Comparison of ENCODE assay signal across 1 cellular context in genomic region chr2:176269319-176270099, GRCh38.
TF ChIP-seq lines count a peak whose summit lies in the region.

TSS of gene MTX2 (plus strand) at chr2:176269442. CDS start at chr2:176269630, 188 bp downstream.

TF ChIP-seq in HepG2, 621 proteins besides CTCF, POLR2A, EP300 and RAD21 (continued from another document and continues in another):
- peak; percentile 83; the same call in 1 of the 2 replicates for TF ChIP-seq ZBTB49 (CRISPR knock-in tag; IDR thresholded peaks at IDR 0.05; ENCODE audit: borderline replicate concordance)
- TF ChIP-seq RORA (CRISPR knock-in tag; IDR thresholded peaks at IDR 0.05) = peak; percentile 47; the same call in 1 of the 2 replicates
- no peak for TF ChIP-seq CCAR2 (optimal IDR thresholded peaks at IDR 0.05; ENCODE audit: low read depth, low read length)
- TF ChIP-seq IKZF4 (CRISPR knock-in tag; IDR thresholded peaks at IDR 0.05; ENCODE audit: borderline replicate concordance, low read depth, not compliant biosample characterization) = peak; percentile 46
- peak; percentile 93 for TF ChIP-seq HNF1B (CRISPR knock-in tag; IDR thresholded peaks at IDR 0.05)
- peak; percentile 95; the same call in 1 of the 2 replicates for TF ChIP-seq KLF13 (CRISPR knock-in tag; IDR thresholded peaks at IDR 0.05)
- no peak; the same call in 1 of the 2 replicates for TF ChIP-seq ZFP37 (CRISPR knock-in tag; IDR thresholded peaks at IDR 0.05; ENCODE audit: borderline replicate concordance)
- TF ChIP-seq ZFP82 (CRISPR knock-in tag; IDR thresholded peaks at IDR 0.05; ENCODE audit: borderline replicate concordance) = no peak
- no peak for TF ChIP-seq ZFAT (CRISPR knock-in tag; conservative IDR thresholded peaks at IDR 0.05)
- no peak for TF ChIP-seq ZNF34 (CRISPR knock-in tag; IDR thresholded peaks at IDR 0.05; ENCODE audit: borderline replicate concordance)
- peak; percentile 88; the same call in 1 of the 2 replicates for TF ChIP-seq ZNF552 (CRISPR knock-in tag; IDR thresholded peaks at IDR 0.05; ENCODE audit: borderline replicate concordance)
- TF ChIP-seq HDAC6 (IDR thresholded peaks at IDR 0.05; ENCODE audit: low read depth, low read length) = no peak
- peak; percentile 92; the same call in 1 of the 2 replicates for TF ChIP-seq MTERF4 (CRISPR knock-in tag; IDR thresholded peaks at IDR 0.05)
- 0 out of 2 replicates have a peak, but pooled peaks have one; percentile 71 for TF ChIP-seq HOXA9 (CRISPR knock-in tag; IDR thresholded peaks at IDR 0.05; ENCODE audit: borderline replicate concordance)
- TF ChIP-seq ZSCAN22 (CRISPR knock-in tag; IDR thresholded peaks at IDR 0.05) = no peak
- TF ChIP-seq ZNF138 (CRISPR knock-in tag; IDR thresholded peaks at IDR 0.05; ENCODE audit: low read depth) = peak; percentile 90
- TF ChIP-seq ZNF766 (CRISPR knock-in tag; IDR thresholded peaks at IDR 0.05; ENCODE audit: borderline replicate concordance) = no peak; the same call in 1 of the 2 replicates
- TF ChIP-seq SALL1 (CRISPR knock-in tag; IDR thresholded peaks at IDR 0.05) = peak; percentile 92
- TF ChIP-seq HNF4G (IDR thresholded peaks at IDR 0.05; ENCODE audit: borderline replicate concordance, low read depth, low read length) = no peak
- TF ChIP-seq HNF4G (CRISPR knock-in tag; IDR thresholded peaks at IDR 0.05; ENCODE audit: borderline replicate concordance, low read depth) = 0 out of 2 replicates have a peak, but pooled peaks have one; percentile 48
- peak; percentile 82; the same call in 1 of the 2 replicates for TF ChIP-seq ZNF780A (CRISPR knock-in tag; IDR thresholded peaks at IDR 0.05)
- 0 out of 2 replicates have a peak, but pooled peaks have one; percentile 12 for TF ChIP-seq TRAFD1 (CRISPR knock-in tag; IDR thresholded peaks at IDR 0.05; ENCODE audit: borderline replicate concordance)
- TF ChIP-seq PITX1 (CRISPR knock-in tag; IDR thresholded peaks at IDR 0.05) = peak; percentile 87
- TF ChIP-seq ZNF318 (CRISPR knock-in tag; IDR thresholded peaks at IDR 0.05) = peak; percentile 78; the same call in 1 of the 2 replicates
- TF ChIP-seq FOXA1 (IDR thresholded peaks at IDR 0.05) = no peak
- no peak for TF ChIP-seq FOXA1 (CRISPR knock-in tag; IDR thresholded peaks at IDR 0.05)
- peak; percentile 73; the same call in 1 of the 2 replicates for TF ChIP-seq CCDC6 (CRISPR knock-in tag; IDR thresholded peaks at IDR 0.05)
- no peak for TF ChIP-seq FOXP1 (IDR thresholded peaks at IDR 0.05)
- TF ChIP-seq FOXP1 (CRISPR knock-in tag; IDR thresholded peaks at IDR 0.05) = no peak
- peak; percentile 84 for TF ChIP-seq ZNF160 (CRISPR knock-in tag; IDR thresholded peaks at IDR 0.05)
- TF ChIP-seq FOXK2 (IDR thresholded peaks at IDR 0.05) = no peak
- peak; percentile 83 for TF ChIP-seq TAF15 (IDR thresholded peaks at IDR 0.05; ENCODE audit: low read depth, low read length, poor library complexity, severe bottlenecking)
- peak; percentile 74; the same call in 1 of the 2 replicates for TF ChIP-seq ZFYVE20 (CRISPR knock-in tag; IDR thresholded peaks at IDR 0.05; ENCODE audit: borderline replicate concordance, low read depth)
- 0 out of 2 replicates have a peak, but pooled peaks have one; percentile 27 for TF ChIP-seq PBX3 (CRISPR knock-in tag; IDR thresholded peaks at IDR 0.05; ENCODE audit: borderline replicate concordance)
- peak; percentile 91; the same call in 1 of the 2 replicates for TF ChIP-seq ZZZ3 (CRISPR knock-in tag; IDR thresholded peaks at IDR 0.05; ENCODE audit: borderline replicate concordance)
- peak; percentile 66; the same call in 1 of the 2 replicates for TF ChIP-seq PAXIP1 (CRISPR knock-in tag; conservative IDR thresholded peaks at IDR 0.05)
- no peak for TF ChIP-seq SRSF4 (IDR thresholded peaks at IDR 0.05; ENCODE audit: low read depth, low read length, poor library complexity, severe bottlenecking)
- TF ChIP-seq MIXL1 (CRISPR knock-in tag; IDR thresholded peaks at IDR 0.05) = 0 out of 2 replicates have a peak, but pooled peaks have one; percentile 19
- peak; percentile 68; the same call in 1 of the 2 replicates for TF ChIP-seq ZKSCAN5 (CRISPR knock-in tag; IDR thresholded peaks at IDR 0.05)
- TF ChIP-seq ZBTB7A (CRISPR knock-in tag; IDR thresholded peaks at IDR 0.05) = no peak
- TF ChIP-seq MED13 (CRISPR knock-in tag; IDR thresholded peaks at IDR 0.05) = peak; percentile 93
